Comparison of ENCODE assay signal across 11 cellular contexts in the genomic region with DNA sequence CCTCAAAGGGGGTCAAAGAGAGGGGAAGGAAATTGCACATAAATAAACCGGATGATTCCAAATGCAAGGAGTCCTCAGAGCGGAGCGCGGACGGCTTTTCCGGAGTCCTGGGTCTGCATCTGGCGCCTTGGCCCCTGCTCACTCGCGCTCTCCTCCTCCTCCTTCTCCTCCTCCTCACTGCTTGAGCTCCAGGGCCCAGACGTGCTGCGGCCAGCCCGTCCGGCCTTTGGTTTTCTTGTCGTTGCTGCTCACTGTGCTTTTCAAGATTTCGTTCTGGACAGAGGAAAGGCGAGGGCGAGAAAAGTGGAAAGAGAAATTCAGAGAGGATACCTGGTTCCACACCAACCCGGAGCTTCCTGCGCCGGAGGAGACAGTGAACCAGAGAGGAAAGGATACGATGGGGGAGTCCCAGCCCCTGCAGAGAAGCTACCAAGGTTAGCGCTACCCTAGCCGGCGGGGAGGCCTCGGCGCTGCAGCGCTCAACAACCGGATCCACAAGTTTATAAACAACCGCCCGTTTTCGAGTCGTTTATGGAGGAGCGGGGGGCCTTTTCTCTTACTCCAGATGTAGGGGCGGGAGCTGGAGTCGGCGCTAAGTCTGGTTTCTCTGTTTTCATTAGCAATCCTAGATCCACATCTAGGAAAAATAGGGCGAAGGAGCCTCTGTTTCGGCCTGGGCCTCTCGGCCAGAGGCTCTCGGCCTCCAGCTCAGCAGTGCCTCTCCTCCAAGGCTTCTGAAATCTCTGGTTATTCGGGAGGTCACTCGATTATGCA. TPM values are rescaled to one million over a fixed set of nuclear protein-coding genes. Genes with fewer than 3 reads are reported as not detected.
DNase-seq lines count a peak whose midpoint lies in the region; ATAC-seq and TF ChIP-seq lines count a peak whose summit lies in the region.
"Had no signal": no experiment of that assay in that cellular context is flagged by ENCODE, and none has a peak within 500 bp of the region (broad histone marks: within the 10 kb centered on the region; RNA-seq: fewer than 3 reads in every experiment).

No MANE protein-coding gene starts in this region.

- peaks cover 2% of the 10 kb centered on the region; the same call in 1 of the 3 replicates for H3K36me3 Mint-ChIP-seq in GM23338 (ENCODE audit: low read depth)
- no peaks in the 10 kb centered on the region for H3K36me3 Mint-ChIP-seq in nephron (ENCODE audit: low read depth)
- peaks cover 45% of the 10 kb centered on the region for H3K36me3 Mint-ChIP-seq in effector memory CD8-positive, alpha-beta T cell (ENCODE audit: insufficient read depth)

- H3K36me3 ChIP-seq in ACC112 (ENCODE audit: insufficient read depth, low read length) = no peaks in the 10 kb centered on the region
- no peaks in the 10 kb centered on the region for H3K36me3 ChIP-seq in GM23338 (ENCODE audit: insufficient read depth)
- no peaks in the 10 kb centered on the region for H3K36me3 ChIP-seq in esophagus (ENCODE audit: control insufficient read depth in 2 of 2, insufficient read depth in 2 of 2, low read length in 1 of 2)
- no peaks in the 10 kb centered on the region for H3K36me3 ChIP-seq in mucosa of descending colon (ENCODE audit: low read depth)

- H3K4me1 ChIP-seq in ACC112 (ENCODE audit: control insufficient read depth, insufficient read depth, low read length, unreplicated experiment) = peaks cover 10% of the 10 kb centered on the region
- peaks cover 90% of the 10 kb centered on the region for H3K4me1 ChIP-seq in GM23338 (ENCODE audit: insufficient read depth)
- H3K4me1 ChIP-seq in esophagus (ENCODE audit: control insufficient read depth in 2 of 2, insufficient read depth in 2 of 2, low read length in 1 of 2) = peaks cover 4 to 6% of the 10 kb centered on the region in 2 donors
- H3K4me1 ChIP-seq in mucosa of descending colon (ENCODE audit: low read depth) = peaks cover 12% of the 10 kb centered on the region

- H3K4me3 ChIP-seq in ACC112 (ENCODE audit: low read depth, low read length) = peak overlapping the region; percentile 96
- H3K4me3 ChIP-seq in GM23338 = peak overlapping the region; percentile 53
- H3K4me3 ChIP-seq in esophagus (ENCODE audit: low read depth in 1 of 2, low read length in 2 of 2) = peak overlapping the region; percentile 16 to 45
- no peak overlapping the region for H3K4me3 ChIP-seq in dorsolateral prefrontal cortex
- H3K4me3 ChIP-seq in mucosa of descending colon = no peak overlapping the region

- peaks cover 67% of the 10 kb centered on the region for H3K4me1 Mint-ChIP-seq in GM23338
- H3K4me1 Mint-ChIP-seq in nephron = peaks cover 49% of the 10 kb centered on the region
- peaks cover 7 to 26% of the 10 kb centered on the region in 2 donors for H3K4me1 Mint-ChIP-seq in effector memory CD8-positive, alpha-beta T cell (ENCODE audit: low read depth in 2 of 2)

- H3K27ac ChIP-seq in ACC112 (ENCODE audit: low read depth, low read length) = peak overlapping the region; percentile 75
- H3K27ac ChIP-seq in GM23338 (ENCODE audit: low read depth) = no peak overlapping the region
- H3K27ac ChIP-seq in esophagus (ENCODE audit: low read depth in 2 of 2, low read length in 1 of 2) = peak overlapping the region in 1 of 2 donors; percentile 6
- H3K27ac ChIP-seq in dorsolateral prefrontal cortex = no peak overlapping the region

- H3K9me3 Mint-ChIP-seq in GM23338 (peaks cover 7% of the 10 kb centered on the region; the same call in 2 of the 3 replicates), nephron (peaks cover 6% of the 10 kb centered on the region)
- peaks cover 0 to 6% of the 10 kb centered on the region in 2 donors for H3K9me3 Mint-ChIP-seq in effector memory CD8-positive, alpha-beta T cell

- no peak overlapping the region for H3K27ac Mint-ChIP-seq in GM23338
- no peak overlapping the region for H3K27ac Mint-ChIP-seq in nephron
- H3K27ac Mint-ChIP-seq in effector memory CD8-positive, alpha-beta T cell = no peak overlapping the region

- no peaks in the 10 kb centered on the region for H3K27me3 ChIP-seq in ACC112 (ENCODE audit: insufficient read depth, low read length)
- H3K27me3 ChIP-seq in GM23338 (ENCODE audit: insufficient read depth) = peaks cover 99% of the 10 kb centered on the region
- H3K27me3 ChIP-seq in esophagus (ENCODE audit: control insufficient read depth in 1 of 2, insufficient read depth in 2 of 2, low read length in 2 of 2) = peaks cover 16 to 53% of the 10 kb centered on the region in 2 donors
- H3K27me3 ChIP-seq in dorsolateral prefrontal cortex = peaks cover 48 to 100% (median 97%) of the 10 kb centered on the region in 45 donors

- H2AFZ ChIP-seq in ACC112 (ENCODE audit: low read length, unreplicated experiment) (peak overlapping the region; percentile 62), GM23338 (no peak overlapping the region)

- ATAC-seq in GM23338 = peak; percentile 15
- ATAC-seq in effector memory CD8-positive, alpha-beta T cell (replicated peaks) = no peak
- ATAC-seq in mucosa of descending colon = no peak

- peak overlapping the region; percentile 51 for H3K4me3 Mint-ChIP-seq in GM23338
- peak overlapping the region; percentile 51 to 76 (median 56) for H3K4me3 Mint-ChIP-seq in nephron
- no peak overlapping the region for H3K4me3 Mint-ChIP-seq in effector memory CD8-positive, alpha-beta T cell

- peak; percentile 82 for DNase-seq in GM23338 (ENCODE audit: low spot score)
- no peak for DNase-seq in effector memory CD8-positive, alpha-beta T cell
- no peak for DNase-seq in NCI-H2171 (lab: John Stamatoyannopoulos, UW)
- no peak for DNase-seq in dorsolateral prefrontal cortex
- DNase-seq in mucosa of descending colon = no peak
- DNase-seq: foreskin melanocyte; naive thymus-derived CD8-positive, alpha-beta T cell; NCI-H774 had no signal

- H3F3A ChIP-seq in GM23338 (replicated peaks; ENCODE audit: low read depth) = peaks cover 23% of the 10 kb centered on the region

- no peaks in the 10 kb centered on the region for H3K9me2 ChIP-seq in GM23338 (ENCODE audit: insufficient read depth)

- peaks cover 16% of the 10 kb centered on the region for H4K20me1 ChIP-seq in GM23338 (replicated peaks; ENCODE audit: insufficient read depth)

- H3K9me3 ChIP-seq in esophagus (ENCODE audit: control insufficient read depth in 2 of 2, insufficient read depth in 1 of 2, low read depth in 1 of 2, low read length in 1 of 2) = peaks cover 2 to 13% of the 10 kb centered on the region in 2 donors
- no peaks in the 10 kb centered on the region for H3K9me3 ChIP-seq in mucosa of descending colon

- peak overlapping the region; percentile 74 for H3K4me2 ChIP-seq in GM23338

- intact Hi-C loops in dorsolateral prefrontal cortex (cut with DNase I) (loop anchor here in 1 of 2 donors (10.0 kb wide), 1 partner anchor 688 kb away; no protein-coding TSS in a partner anchor), mucosa of descending colon (cut with DNase I, micrococcal nuclease) (loop anchor here in 1 of 2 donors (5.0 kb wide), 1 partner anchor 625 kb away; no protein-coding TSS in a partner anchor)

- no peak for TF ChIP-seq CTCF in GM23338 (conservative IDR thresholded peaks at IDR 0.05; ENCODE audit: low read depth in 2 of 2)
- TF ChIP-seq CTCF in nephron (IDR thresholded peaks at IDR 0.05; ENCODE audit: unreplicated experiment in 3 of 3) = no peak
- TF ChIP-seq CTCF in dorsolateral prefrontal cortex (IDR thresholded peaks at IDR 0.05 in 54 of 56, conservative IDR thresholded peaks at IDR 0.05 in 2 of 56; ENCODE audit: low read depth in 1 of 56, partially characterized antibody in 56 of 56) = no peak
- no peak for TF ChIP-seq CTCF in mucosa of descending colon (IDR thresholded peaks at IDR 0.05)

- H3K79me2 ChIP-seq in ACC112 (ENCODE audit: control insufficient read depth, insufficient read depth, low read length, unreplicated experiment) (peaks cover 42% of the 10 kb centered on the region), GM23338 (replicated peaks; ENCODE audit: insufficient read depth) (no peaks in the 10 kb centered on the region)

- peaks cover 97% of the 10 kb centered on the region for H3K27me3 Mint-ChIP-seq in GM23338 (ENCODE audit: insufficient read depth, low read depth, poor library complexity)
- H3K27me3 Mint-ChIP-seq in nephron (ENCODE audit: low read depth) = peaks cover 98% of the 10 kb centered on the region
- peaks cover 89 to 97% of the 10 kb centered on the region in 2 donors for H3K27me3 Mint-ChIP-seq in effector memory CD8-positive, alpha-beta T cell

- 17 to 26% methylated on average over 42 of the region's 42 CpGs for WGBS in esophagus, 2 donors

TF ChIP-seq in GM23338, 12 proteins besides CTCF, POLR2A, EP300 and RAD21 (continues in another document):
- TF ChIP-seq ZNF331 (CRISPR knock-in tag; IDR thresholded peaks at IDR 0.05; ENCODE audit: low read depth) = no peak

RNA-seq across cellular contexts. Expression of a gene that starts 2.7 kb away (rescaled TPM):
- not detected in 2 replicates for total RNA-seq in GM23338 (2014; rRNA removed; shearing (Covaris generic))
- polyA plus RNA-seq in GM23338 (2016; fragmentation: Nextera tagmentation; extraction: Ambion mirVana) (0.15 TPM in 1 of 2 replicates, not detected in the other), esophagus (1 to 10 TPM; 1.4 to 2.0 TPM)
- total RNA-seq in dorsolateral prefrontal cortex (under 1 TPM in 3 of 120 experiments, not detected in 117; 0.25 to 0.62 (median 0.53) TPM), mucosa of descending colon (100 to 1,000 TPM in 1 of 3 donors, 10 to 100 TPM in 1, 1 to 10 TPM in 1; 3.3 to 175 (median 11.8) TPM)
- total RNA-seq: naive thymus-derived CD8-positive, alpha-beta T cell had no signal
- polyA plus RNA-seq: naive thymus-derived CD8-positive, alpha-beta T cell had no signal

Comparison
In these comparisons a context has a peak if more than half of its experiments do, and no peak if none do; other contexts are left out.
1. H3K4me3 ChIP-seq: peak in ACC112 (single experiment), GM23338 (single experiment) and esophagus (2 of 2); none in dorsolateral prefrontal cortex (0 of 59) and mucosa of descending colon (single experiment).
2. H3K4me3 Mint-ChIP-seq: peak in GM23338 (single experiment) and nephron (3 of 3); none in effector memory CD8-positive, alpha-beta T cell (0 of 2).